Comparison of ENCODE assay signal across 11 cellular contexts in the genomic region with DNA sequence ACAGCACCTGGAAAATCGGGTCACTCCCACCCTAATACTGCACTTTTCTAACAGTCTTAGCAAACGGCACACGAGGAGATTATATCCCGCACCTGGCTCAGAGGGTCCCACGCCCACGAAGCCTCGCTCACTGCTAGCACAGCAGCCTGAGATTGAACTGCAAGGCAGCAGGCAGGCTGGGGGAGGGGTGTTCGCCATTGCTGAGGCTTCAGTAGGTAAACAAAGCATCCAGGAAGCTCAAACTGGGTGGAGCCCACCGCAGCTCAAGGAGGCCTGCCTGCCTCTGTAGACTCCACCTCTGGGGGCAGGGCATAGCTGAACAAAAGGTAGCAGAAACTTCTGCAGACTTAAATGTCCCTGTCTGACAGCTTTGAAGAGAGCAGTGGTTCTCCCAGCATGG. TPM values are rescaled to one million over a fixed set of nuclear protein-coding genes. Genes with fewer than 3 reads are reported as not detected.
"Had no signal": no experiment of that assay in that cellular context is flagged by ENCODE, and none has a peak within 500 bp of the region (broad histone marks: within the 10 kb centered on the region; RNA-seq: fewer than 3 reads in every experiment).

No MANE protein-coding gene starts in this region.

RNA-seq across cellular contexts. Expression of a gene that starts 47.5 kb away (rescaled TPM):
- total RNA-seq: activated CD4-positive, alpha-beta memory T cell treated with anti-CD3 and anti-CD28 coated beads, Interleukin-2, amount 10 ng/mL, durations not matched to agents 7 days and 5 days; activated CD4-positive, alpha-beta T cell treated with anti-CD3 and anti-CD28 coated beads for 36 hours; activated CD4-positive, alpha-beta T cell treated with anti-CD3 and anti-CD28 coated beads, Interleukin-2, amount 10 ng/mL, durations not matched to agents 7 days and 5 days; activated CD8-positive, alpha-beta memory T cell treated with anti-CD3 and anti-CD28 coated beads, Interleukin-2, amount 10 ng/mL, durations not matched to agents 7 days and 5 days; activated CD8-positive, alpha-beta T cell treated with anti-CD3 and anti-CD28 coated beads, Interleukin-2, amount 10 ng/mL, durations not matched to agents 7 days and 5 days; activated naive CD8-positive, alpha-beta T cell treated with anti-CD3 and anti-CD28 coated beads, Interleukin-2, amount 10 ng/mL, durations not matched to agents 7 days and 5 days; activated T-helper 2 cell treated with anti-CD3 and anti-CD28 coated beads, Interferon-gamma antibody, Interleukin-2, Interleukin-4, amounts not matched to agents 10 μg/mL and 5 μg/mL and 100 μg/mL, durations not matched to agents 14 hours and 24 hours and 36 hours; bronchial epithelial cell; cardiac muscle cell; chondrocyte; T-helper 2 cell treated with Interferon-gamma antibody and Interleukin-4, amounts not matched to agents 100 ng/mL and 5 ng/mL, for 36 hours had no signal
- polyA plus RNA-seq: cardiac muscle cell had no signal
